Comparison of ENCODE assay signal across 8 cellular contexts in the genomic region with DNA sequence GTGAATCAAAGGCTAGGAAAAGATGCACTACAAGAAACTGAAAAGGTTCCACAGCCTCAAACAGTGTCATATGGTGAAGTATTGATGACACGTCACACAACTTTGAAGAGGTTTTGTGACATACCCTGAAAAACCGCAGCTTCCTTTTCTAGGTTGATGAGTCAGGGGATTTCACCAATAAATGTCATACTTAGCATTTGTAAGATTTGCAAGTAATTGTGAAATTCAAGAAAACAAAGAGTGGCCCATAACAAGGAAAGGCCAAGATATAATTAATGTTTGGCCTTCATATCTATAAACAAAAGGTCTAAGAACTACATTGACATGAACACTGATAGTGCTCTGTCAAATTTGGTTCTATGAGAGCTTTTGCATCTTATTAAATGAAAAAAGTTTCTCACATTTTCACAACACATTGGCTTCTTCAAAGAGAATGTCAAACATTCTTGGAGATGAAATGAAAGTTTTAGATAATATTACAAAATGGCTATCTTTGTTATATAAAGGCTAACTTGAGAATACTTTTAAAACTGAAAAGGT.
DNase-seq lines count a peak whose midpoint lies in the region; ATAC-seq lines count a peak whose summit lies in the region.

No MANE protein-coding gene starts in this region.

- H3K27me3 ChIP-seq in BLaER1 treated with 17β-estradiol and CSF1 and Interleukin-3, amounts not matched to agents 10 nM and 100 nM, result no peaks in the 10 kb centered on the region

- H3K4me1 ChIP-seq in BLaER1 treated with 17β-estradiol and CSF1 and Interleukin-3, amounts not matched to agents 10 nM and 100 nM, result peaks cover 16 to 76% (median 36%) of the 10 kb centered on the region in 10 experiments

- peak overlapping the region; percentile 70 to 100 (median 81) for H3K27ac ChIP-seq in BLaER1 treated with 17β-estradiol and CSF1 and Interleukin-3, amounts not matched to agents 10 nM and 100 nM

- peak; percentile 96 for DNase-seq in SW480 (ENCODE audit: low spot score)
- peak; percentile 23 for DNase-seq in epidermal melanocyte (ENCODE audit: insufficient read length, low spot score)
- peak; percentile 34 to 78 for DNase-seq in stimulated activated effector memory CD8-positive, alpha-beta T cell treated with anti-CD3 and anti-CD28 coated beads, Interleukin-12 subunit alpha, Interleukin-12 subunit beta, amount 100 ng/mL, for 72 hours (ENCODE audit: low spot score in 2 of 2)
- DNase-seq in NCI-H146 treated with DMSO at 0.1 percent for 48 hours (lab: John Stamatoyannopoulos, UW; ENCODE audit: unreplicated experiment), result no peak
- DNase-seq in UCSD-AML1 (lab: John Stamatoyannopoulos, UW; ENCODE audit: unreplicated experiment), result no peak

- H4K20me1 ChIP-seq in BLaER1 treated with 17β-estradiol and CSF1 and Interleukin-3, amounts not matched to agents 10 nM and 100 nM, result no peaks in the 10 kb centered on the region

- peak overlapping the region; percentile 61 for H3K4me3 Mint-ChIP-seq in stimulated activated effector memory CD8-positive, alpha-beta T cell treated with anti-CD3 and anti-CD28 coated beads, Interleukin-12 subunit alpha, Interleukin-12 subunit beta, amount 100 ng/mL, for 72 hours

- peaks cover 27% of the 10 kb centered on the region for H3K9me3 Mint-ChIP-seq in stimulated activated effector memory CD8-positive, alpha-beta T cell treated with anti-CD3 and anti-CD28 coated beads, Interleukin-12 subunit alpha, Interleukin-12 subunit beta, amount 100 ng/mL, for 72 hours

- peak overlapping the region; percentile 21 to 98 (median 53); a peak in 18 of 22 replicates for H3K9ac ChIP-seq in BLaER1 treated with 17β-estradiol and CSF1 and Interleukin-3, amounts not matched to agents 10 nM and 100 nM

- H3K9me3 ChIP-seq in BLaER1 treated with 17β-estradiol and CSF1 and Interleukin-3, amounts not matched to agents 10 nM and 100 nM (replicated peaks in 1 of 11), result peaks cover 30 to 75% (median 41%) of the 10 kb centered on the region in 11 experiments

- H3K4me1 Mint-ChIP-seq in stimulated activated effector memory CD8-positive, alpha-beta T cell treated with anti-CD3 and anti-CD28 coated beads, Interleukin-12 subunit alpha, Interleukin-12 subunit beta, amount 100 ng/mL, for 72 hours, result peaks cover 52% of the 10 kb centered on the region

- H3K4me2 ChIP-seq in BLaER1 treated with 17β-estradiol and CSF1 and Interleukin-3, amounts not matched to agents 10 nM and 100 nM, result peak overlapping the region; percentile 48 to 89 (median 64)

- H3K27ac Mint-ChIP-seq in stimulated activated effector memory CD8-positive, alpha-beta T cell treated with anti-CD3 and anti-CD28 coated beads, Interleukin-12 subunit alpha, Interleukin-12 subunit beta, amount 100 ng/mL, for 72 hours, result peak overlapping the region; percentile 98

- ATAC-seq in GM19372 (IDR thresholded peaks at IDR 0.05; ENCODE audit: low read depth, unreplicated experiment) (peak; percentile 89), HG03342 (IDR thresholded peaks at IDR 0.05; ENCODE audit: unreplicated experiment) (peak; percentile 91)
- ATAC-seq in stimulated activated effector memory CD8-positive, alpha-beta T cell treated with anti-CD3 and anti-CD28 coated beads, Interleukin-12 subunit alpha, Interleukin-12 subunit beta, amount 100 ng/mL, for 72 hours, result peak; percentile 85

- peaks cover 15% of the 10 kb centered on the region for H3K36me3 Mint-ChIP-seq in stimulated activated effector memory CD8-positive, alpha-beta T cell treated with anti-CD3 and anti-CD28 coated beads, Interleukin-12 subunit alpha, Interleukin-12 subunit beta, amount 100 ng/mL, for 72 hours

- H3K4me3 ChIP-seq in BLaER1 treated with 17β-estradiol and CSF1 and Interleukin-3, amounts not matched to agents 10 nM and 100 nM, result peak overlapping the region in 3 of 10 experiments; percentile 4 to 33 (median 18); a peak in 2 of 20 replicates

- peaks cover 0 to 22% (median 0%) of the 10 kb centered on the region in 11 experiments; a peak in 6 of 22 replicates for H3K36me3 ChIP-seq in BLaER1 treated with 17β-estradiol and CSF1 and Interleukin-3, amounts not matched to agents 10 nM and 100 nM

Comparison
In these comparisons a context has a peak if more than half of its experiments do, and no peak if none do; other contexts are left out.
1. DNase-seq: peak in SW480 (single experiment), epidermal melanocyte (single experiment) and stimulated activated effector memory CD8-positive, alpha-beta T cell treated with anti-CD3 and anti-CD28 coated beads, Interleukin-12 subunit alpha, Interleukin-12 subunit beta, amount 100 ng/mL, for 72 hours (2 of 2); none in NCI-H146 treated with DMSO at 0.1 percent for 48 hours (single experiment) and UCSD-AML1 (single experiment).
2. Peak in every context shown above with its lines, with median percentiles within 50 percentile points of each other: ATAC-seq.